Comparison of ENCODE assay signal across 8 cellular contexts in genomic region chr17:47895856-47896671, GRCh38. TPM values are rescaled to one million over a fixed set of nuclear protein-coding genes. Genes with fewer than 3 reads are reported as not detected.
A peak's percentile ranks its signal among the peaks of the same experiment; 100 is the strongest.
DNase-seq lines count a peak whose midpoint lies in the region; ATAC-seq and TF ChIP-seq lines count a peak whose summit lies in the region.

SP2 (plus strand) TSS chr17:47896236; CDS start chr17:47896287, 51 bp downstream.

- H3K4me3 ChIP-seq in SK-N-SH (ENCODE audit: low read depth in 2 of 2, low read length in 1 of 2) (peak within 1 kb of the TSS; percentile 94), suprapubic skin (peak within 1 kb of the TSS; percentile 77)

- no peaks in the 10 kb centered on the region for H4K20me1 ChIP-seq in SK-N-SH (ENCODE audit: insufficient read depth)

- peaks cover 48% of the 10 kb centered on the region for H3K79me2 ChIP-seq in SK-N-SH (ENCODE audit: insufficient read depth)

- H3K4me2 ChIP-seq in SK-N-SH: peak within 1 kb of the TSS; percentile 95

- H3F3A ChIP-seq in SK-N-SH (replicated peaks; ENCODE audit: insufficient read depth): peaks cover 3% of the 10 kb centered on the region

- POLR2A ChIA-PET in SK-N-SH (lab: Yijun Ruan, JAX): interaction anchor here (0.6 to 1.7 kb wide), 21 partner anchors 9 to 152 kb away, joined by 3 to 21 read pairs (median 4); partner anchors contain the start of genes CDK5RAP3, LRRC46, MRPL10 and NFE2L1

- CTCF ChIA-PET in SK-N-SH (lab: Yijun Ruan, JAX): interaction anchor here (0.6 to 19.9 kb wide), 14 partner anchors 11 to 285 kb away, joined by 3 to 1447 read pairs (median 4); partner anchors contain the start of genes CDK5RAP3, SCRN2 and SP6

- TF ChIP-seq EP300 in SK-N-SH (IDR thresholded peaks at IDR 0.05; ENCODE audit: borderline replicate concordance in 1 of 2, low read depth in 1 of 2, low read length in 1 of 2) (no peak; a peak in 1 of 4 replicates), suprapubic skin (IDR thresholded peaks at IDR 0.05) (no peak)

- peak in 1 of 2 donors; percentile 70 for TF ChIP-seq POLR2A in suprapubic skin (IDR thresholded peaks at IDR 0.05)

- peak within 1 kb of the TSS; percentile 88 to 94 for H3K27ac ChIP-seq in SK-N-SH (ENCODE audit: low read depth in 2 of 2, low read length in 1 of 2)
- H3K27ac ChIP-seq in suprapubic skin: peak within 1 kb of the TSS; percentile 96

- DNase-seq in GM04504 (ENCODE audit: low read depth): peak; percentile 100
- peak; percentile 96 for DNase-seq in NCI-H1048 (lab: John Stamatoyannopoulos, UW)
- DNase-seq in SK-N-SH: peak; percentile 99
- DNase-seq in activated naive CD4-positive, alpha-beta T cell treated with anti-CD3 and anti-CD28 coated beads, Interleukin-2, amount 50 U/mL, for 16 hours: peak; percentile 98
- peak; percentile 100 for DNase-seq in germinal center (ENCODE audit: low spot score)
- DNase-seq in non-pigmented ciliary epithelial cell (ENCODE audit: low read depth): peak; percentile 100
- peak; percentile 99 to 100 for DNase-seq in suprapubic skin (ENCODE audit: low spot score in 2 of 2)

- peak within 1 kb of the TSS; percentile 90 for H2AFZ ChIP-seq in SK-N-SH (ENCODE audit: low read depth)

- TF ChIP-seq RAD21 in SK-N-SH (IDR thresholded peaks at IDR 0.05; ENCODE audit: low read length): no peak

- H3K4me1 ChIP-seq in SK-N-SH (ENCODE audit: control insufficient read depth in 1 of 2, insufficient read depth in 2 of 2, low read depth in 1 of 2, low read length in 1 of 2) (peaks cover 4 to 19% of the 10 kb centered on the region in 2 experiments; a peak in 3 of 4 replicates), suprapubic skin (peaks cover 42% of the 10 kb centered on the region)

- H3K9ac ChIP-seq in SK-N-SH: peak within 1 kb of the TSS; percentile 90

- WGBS in SK-N-SH (ENCODE audit: low lambda C conversion rate): under 1% methylated on average over 54 of the region's 70 CpGs
- WGBS in suprapubic skin: under 1% methylated on average over 32 of the region's 70 CpGs

- H3K36me3 ChIP-seq in SK-N-SH (replicated peaks in 1 of 2; ENCODE audit: control insufficient read depth in 1 of 2, insufficient read depth in 2 of 2, low read length in 1 of 2) (peaks cover 11 to 14% of the 10 kb centered on the region in 2 experiments), suprapubic skin (peaks cover 4% of the 10 kb centered on the region)

- TF ChIP-seq CTCF in SK-N-SH (IDR thresholded peaks at IDR 0.05) (no peak), suprapubic skin (IDR thresholded peaks at IDR 0.05) (peak in 1 of 2 donors; percentile 7)

- no peaks in the 10 kb centered on the region for H3K9me2 ChIP-seq in SK-N-SH

- peak; percentile 87 for ATAC-seq in HG02571 (IDR thresholded peaks at IDR 0.05; ENCODE audit: unreplicated experiment)

- H3K27me3 ChIP-seq in SK-N-SH (ENCODE audit: insufficient read depth) (no peaks in the 10 kb centered on the region), suprapubic skin (no peaks in the 10 kb centered on the region)

- H3K9me3 ChIP-seq in SK-N-SH (no peaks in the 10 kb centered on the region), suprapubic skin (no peaks in the 10 kb centered on the region)

TF ChIP-seq in SK-N-SH, 30 proteins besides CTCF, POLR2A, EP300 and RAD21 (continues in another document):
- TF ChIP-seq CHD2 (IDR thresholded peaks at IDR 0.05; ENCODE audit: low read length, partially characterized antibody): peak; percentile 98
- TF ChIP-seq YY1 (IDR thresholded peaks at IDR 0.05; ENCODE audit: low read depth): no peak; the same call in none of the 2 replicates
- peak; percentile 62; the same call in 1 of the 2 replicates for TF ChIP-seq RFX5 (IDR thresholded peaks at IDR 0.05; ENCODE audit: low read length)
- peak; percentile 66 for TF ChIP-seq TAF1 (IDR thresholded peaks at IDR 0.05; ENCODE audit: borderline replicate concordance, low read depth, low read length)
- TF ChIP-seq ELF1 (IDR thresholded peaks at IDR 0.05): peak; percentile 96
- no peak; the same call in 1 of the 2 replicates for TF ChIP-seq MEF2A (IDR thresholded peaks at IDR 0.05; ENCODE audit: borderline replicate concordance, low read depth)
- TF ChIP-seq REST (IDR thresholded peaks at IDR 0.05; ENCODE audit: low read depth, low read length): no peak
- TF ChIP-seq SIN3A (IDR thresholded peaks at IDR 0.05; ENCODE audit: borderline replicate concordance, low read depth, low read length): peak; percentile 74; the same call in 1 of the 2 replicates
- TF ChIP-seq TEAD4 (IDR thresholded peaks at IDR 0.05; ENCODE audit: borderline replicate concordance, insufficient read depth): no peak
- no peak for TF ChIP-seq FOXJ3 (CRISPR knock-in tag; IDR thresholded peaks at IDR 0.05)
- peak; percentile 93 for TF ChIP-seq GABPA (IDR thresholded peaks at IDR 0.05; ENCODE audit: low read depth)
- TF ChIP-seq MAX (IDR thresholded peaks at IDR 0.05; ENCODE audit: low read depth): no peak
- TF ChIP-seq ZBTB33 (IDR thresholded peaks at IDR 0.05; ENCODE audit: borderline replicate concordance, low read depth): peak; percentile 98
- peak; percentile 73 for TF ChIP-seq RCOR1 (IDR thresholded peaks at IDR 0.05; ENCODE audit: low read length)
- peak; percentile 91 for TF ChIP-seq POLR2AphosphoS5 (IDR thresholded peaks at IDR 0.05; ENCODE audit: low read depth, low read length)
- TF ChIP-seq NFIC (IDR thresholded peaks at IDR 0.05; ENCODE audit: borderline replicate concordance): no peak; the same call in 1 of the 2 replicates
- no peak for TF ChIP-seq USF2 (IDR thresholded peaks at IDR 0.05; ENCODE audit: borderline replicate concordance, low read depth, low read length)
- no peak for TF ChIP-seq SMC3 (IDR thresholded peaks at IDR 0.05; ENCODE audit: low read depth, low read length)
- TF ChIP-seq PBX3 (IDR thresholded peaks at IDR 0.05): peak; percentile 99
- no peak for TF ChIP-seq MXI1 (IDR thresholded peaks at IDR 0.05; ENCODE audit: low read depth, low read length)

RNA-seq across cellular contexts. Expression of gene SP2, which starts in this region (rescaled TPM):
- polyA plus RNA-seq in SK-N-SH (2012; rRNA removed): 8.8 and 16.7 TPM in 2 replicates
- polyA plus RNA-seq in SK-N-SH (2012; cell fraction: cytosol; rRNA removed): 9.3 and 14.3 TPM in 2 replicates
- polyA plus RNA-seq in SK-N-SH (2012; cell fraction: nucleus; rRNA removed): 28.1 and 28.5 TPM in 2 replicates
- total RNA-seq in suprapubic skin: 10 to 100 TPM in 2 of 4 donors, 1 to 10 TPM in 2; 6.9 to 12.7 (median 9.8) TPM

Comparison
In these comparisons a context has a peak if more than half of its experiments do, and no peak if none do; other contexts are left out.
1. Peak in every context shown above with its lines: DNase-seq, ATAC-seq, H3K4me3 ChIP-seq and H3K27ac ChIP-seq.